ENCODE assay signal across 10 cellular contexts in genomic region chr2:43402452-43402937, GRCh38.
DNase-seq lines count a peak whose midpoint lies in the region; ATAC-seq and TF ChIP-seq lines count a peak whose summit lies in the region.
"Had no signal": no experiment of that assay in that cellular context is flagged by ENCODE, and none has a peak within 500 bp of the region (broad histone marks: within the 10 kb centered on the region; RNA-seq: fewer than 3 reads in every experiment).

No MANE protein-coding gene starts in this region.

- DNase-seq in mesothelial cell of epicardium (ENCODE audit: low spot score in 2 of 2, unreplicated experiment in 2 of 2) = no peak
- DNase-seq in SW 1271 (lab: John Stamatoyannopoulos, UW) = no peak
- DNase-seq in ACHN = no peak
- DNase-seq in brain microvascular endothelial cell = no peak
- DNase-seq in UCSD-AML1 (lab: John Stamatoyannopoulos, UW; ENCODE audit: unreplicated experiment) = no peak
- DNase-seq: EL had no signal

- H3K4me3 ChIP-seq in brain microvascular endothelial cell (ENCODE audit: low read depth, low read length) = no peak overlapping the region
- H3K4me3 ChIP-seq: lung had no signal

- in situ Hi-C loops in ACHN (cut with HindIII; ENCODE audit: low pct_ligation_motif_present, low pct_unique_long_range_greater_than_20kb, low sequenced_read_pairs) (no loop called here), brain microvascular endothelial cell (cut with HindIII; ENCODE audit: low pct_ligation_motif_present, low sequenced_read_pairs) (no loop called here)

- no peaks in the 10 kb centered on the region for H3K36me3 Mint-ChIP-seq in mesothelial cell of epicardium

- H3K4me3 Mint-ChIP-seq in mesothelial cell of epicardium = no peak overlapping the region

- H3K27me3 ChIP-seq in brain microvascular endothelial cell (replicated peaks) = no peaks in the 10 kb centered on the region

- peak; percentile 51 for ATAC-seq in GM18867 (IDR thresholded peaks at IDR 0.05; ENCODE audit: unreplicated experiment)
- ATAC-seq in GM21737 (IDR thresholded peaks at IDR 0.05; ENCODE audit: unreplicated experiment) = peak; percentile 42
- peak; percentile 48 for ATAC-seq in HG03520 (IDR thresholded peaks at IDR 0.05; ENCODE audit: unreplicated experiment)

- H3K27ac Mint-ChIP-seq in mesothelial cell of epicardium = peak overlapping the region; percentile 75

- no peaks in the 10 kb centered on the region for H3K27me3 Mint-ChIP-seq in mesothelial cell of epicardium (ENCODE audit: low read depth)

- no peaks in the 10 kb centered on the region for H3K9me3 Mint-ChIP-seq in mesothelial cell of epicardium

- H3K36me3 ChIP-seq in brain microvascular endothelial cell (replicated peaks) = no peaks in the 10 kb centered on the region

- H3K4me1 Mint-ChIP-seq in mesothelial cell of epicardium = peaks cover 50% of the 10 kb centered on the region

- TF ChIP-seq CTCF in mesothelial cell of epicardium (IDR thresholded peaks at IDR 0.05; ENCODE audit: unreplicated experiment) = no peak
- TF ChIP-seq CTCF in brain microvascular endothelial cell (IDR thresholded peaks at IDR 0.05; ENCODE audit: low read depth, low read length, missing control alignments) = no peak

- H3K27ac ChIP-seq in brain microvascular endothelial cell = no peak overlapping the region
